Comparison of ENCODE assay signal across 1 cellular context in the genomic region with DNA sequence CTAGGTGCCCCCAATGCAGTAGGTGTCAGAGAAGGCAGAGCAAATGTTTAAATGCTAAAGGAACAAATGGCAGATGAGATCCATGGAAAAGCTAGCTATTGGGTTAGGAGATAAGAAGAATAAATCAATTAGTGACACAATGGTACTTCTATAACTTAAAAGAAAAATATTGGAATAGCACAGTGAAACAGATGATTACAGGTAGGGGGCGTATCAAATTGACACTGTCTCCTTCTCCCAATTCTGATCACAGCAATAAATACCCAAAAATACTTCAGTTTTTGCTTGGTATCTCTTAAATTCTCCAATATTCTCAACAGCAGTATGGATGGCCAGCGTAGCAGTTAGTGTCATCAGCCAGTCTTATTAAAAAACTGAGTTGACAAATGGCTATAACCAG.
TF ChIP-seq lines count a peak whose summit lies in the region.

No MANE protein-coding gene starts in this region.

TF ChIP-seq in GM23338, 12 proteins besides CTCF, POLR2A, EP300 and RAD21 (continued from another document):
- TF ChIP-seq, protein P1, sequence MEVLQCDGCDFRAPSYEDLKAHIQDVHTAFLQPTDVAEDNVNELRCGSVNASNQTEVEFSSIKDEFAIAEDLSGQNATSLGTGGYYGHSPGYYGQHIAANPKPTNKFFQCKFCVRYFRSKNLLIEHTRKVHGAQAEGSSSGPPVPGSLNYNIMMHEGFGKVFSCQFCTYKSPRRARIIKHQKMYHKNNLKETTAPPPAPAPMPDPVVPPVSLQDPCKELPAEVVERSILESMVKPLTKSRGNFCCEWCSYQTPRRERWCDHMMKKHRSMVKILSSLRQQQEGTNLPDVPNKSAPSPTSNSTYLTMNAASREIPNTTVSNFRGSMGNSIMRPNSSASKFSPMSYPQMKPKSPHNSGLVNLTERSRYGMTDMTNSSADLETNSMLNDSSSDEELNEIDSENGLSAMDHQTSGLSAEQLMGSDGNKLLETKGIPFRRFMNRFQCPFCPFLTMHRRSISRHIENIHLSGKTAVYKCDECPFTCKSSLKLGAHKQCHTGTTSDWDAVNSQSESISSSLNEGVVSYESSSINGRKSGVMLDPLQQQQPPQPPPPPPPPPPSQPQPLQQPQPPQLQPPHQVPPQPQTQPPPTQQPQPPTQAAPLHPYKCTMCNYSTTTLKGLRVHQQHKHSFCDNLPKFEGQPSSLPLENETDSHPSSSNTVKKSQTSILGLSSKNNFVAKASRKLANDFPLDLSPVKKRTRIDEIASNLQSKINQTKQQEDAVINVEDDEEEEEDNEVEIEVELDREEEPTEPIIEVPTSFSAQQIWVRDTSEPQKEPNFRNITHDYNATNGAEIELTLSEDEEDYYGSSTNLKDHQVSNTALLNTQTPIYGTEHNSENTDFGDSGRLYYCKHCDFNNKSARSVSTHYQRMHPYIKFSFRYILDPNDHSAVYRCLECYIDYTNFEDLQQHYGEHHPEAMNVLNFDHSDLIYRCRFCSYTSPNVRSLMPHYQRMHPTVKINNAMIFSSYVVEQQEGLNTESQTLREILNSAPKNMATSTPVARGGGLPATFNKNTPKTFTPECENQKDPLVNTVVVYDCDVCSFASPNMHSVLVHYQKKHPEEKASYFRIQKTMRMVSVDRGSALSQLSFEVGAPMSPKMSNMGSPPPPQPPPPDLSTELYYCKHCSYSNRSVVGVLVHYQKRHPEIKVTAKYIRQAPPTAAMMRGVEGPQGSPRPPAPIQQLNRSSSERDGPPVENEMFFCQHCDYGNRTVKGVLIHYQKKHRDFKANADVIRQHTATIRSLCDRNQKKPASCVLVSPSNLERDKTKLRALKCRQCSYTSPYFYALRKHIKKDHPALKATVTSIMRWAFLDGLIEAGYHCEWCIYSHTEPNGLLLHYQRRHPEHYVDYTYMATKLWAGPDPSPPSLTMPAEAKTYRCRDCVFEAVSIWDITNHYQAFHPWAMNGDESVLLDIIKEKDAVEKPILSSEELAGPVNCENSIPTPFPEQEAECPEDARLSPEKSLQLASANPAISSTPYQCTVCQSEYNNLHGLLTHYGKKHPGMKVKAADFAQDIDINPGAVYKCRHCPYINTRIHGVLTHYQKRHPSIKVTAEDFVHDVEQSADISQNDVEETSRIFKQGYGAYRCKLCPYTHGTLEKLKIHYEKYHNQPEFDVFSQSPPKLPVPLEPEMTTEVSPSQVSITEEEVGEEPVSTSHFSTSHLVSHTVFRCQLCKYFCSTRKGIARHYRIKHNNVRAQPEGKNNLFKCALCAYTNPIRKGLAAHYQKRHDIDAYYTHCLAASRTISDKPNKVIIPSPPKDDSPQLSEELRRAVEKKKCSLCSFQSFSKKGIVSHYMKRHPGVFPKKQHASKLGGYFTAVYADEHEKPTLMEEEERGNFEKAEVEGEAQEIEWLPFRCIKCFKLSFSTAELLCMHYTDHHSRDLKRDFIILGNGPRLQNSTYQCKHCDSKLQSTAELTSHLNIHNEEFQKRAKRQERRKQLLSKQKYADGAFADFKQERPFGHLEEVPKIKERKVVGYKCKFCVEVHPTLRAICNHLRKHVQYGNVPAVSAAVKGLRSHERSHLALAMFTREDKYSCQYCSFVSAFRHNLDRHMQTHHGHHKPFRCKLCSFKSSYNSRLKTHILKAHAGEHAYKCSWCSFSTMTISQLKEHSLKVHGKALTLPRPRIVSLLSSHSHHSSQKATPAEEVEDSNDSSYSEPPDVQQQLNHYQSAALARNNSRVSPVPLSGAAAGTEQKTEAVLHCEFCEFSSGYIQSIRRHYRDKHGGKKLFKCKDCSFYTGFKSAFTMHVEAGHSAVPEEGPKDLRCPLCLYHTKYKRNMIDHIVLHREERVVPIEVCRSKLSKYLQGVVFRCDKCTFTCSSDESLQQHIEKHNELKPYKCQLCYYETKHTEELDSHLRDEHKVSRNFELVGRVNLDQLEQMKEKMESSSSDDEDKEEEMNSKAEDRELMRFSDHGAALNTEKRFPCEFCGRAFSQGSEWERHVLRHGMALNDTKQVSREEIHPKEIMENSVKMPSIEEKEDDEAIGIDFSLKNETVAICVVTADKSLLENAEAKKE (CRISPR knock-in tag; IDR thresholded peaks at IDR 0.05): no peak
- no peak for TF ChIP-seq EZH2phosphoT487 (IDR thresholded peaks at IDR 0.05; ENCODE audit: unreplicated experiment)
- no peak for TF ChIP-seq ZNF114 (CRISPR knock-in tag; IDR thresholded peaks at IDR 0.05)
- no peak for TF ChIP-seq ZNF331 (CRISPR knock-in tag; IDR thresholded peaks at IDR 0.05; ENCODE audit: low read depth)
- TF ChIP-seq, protein P2, sequence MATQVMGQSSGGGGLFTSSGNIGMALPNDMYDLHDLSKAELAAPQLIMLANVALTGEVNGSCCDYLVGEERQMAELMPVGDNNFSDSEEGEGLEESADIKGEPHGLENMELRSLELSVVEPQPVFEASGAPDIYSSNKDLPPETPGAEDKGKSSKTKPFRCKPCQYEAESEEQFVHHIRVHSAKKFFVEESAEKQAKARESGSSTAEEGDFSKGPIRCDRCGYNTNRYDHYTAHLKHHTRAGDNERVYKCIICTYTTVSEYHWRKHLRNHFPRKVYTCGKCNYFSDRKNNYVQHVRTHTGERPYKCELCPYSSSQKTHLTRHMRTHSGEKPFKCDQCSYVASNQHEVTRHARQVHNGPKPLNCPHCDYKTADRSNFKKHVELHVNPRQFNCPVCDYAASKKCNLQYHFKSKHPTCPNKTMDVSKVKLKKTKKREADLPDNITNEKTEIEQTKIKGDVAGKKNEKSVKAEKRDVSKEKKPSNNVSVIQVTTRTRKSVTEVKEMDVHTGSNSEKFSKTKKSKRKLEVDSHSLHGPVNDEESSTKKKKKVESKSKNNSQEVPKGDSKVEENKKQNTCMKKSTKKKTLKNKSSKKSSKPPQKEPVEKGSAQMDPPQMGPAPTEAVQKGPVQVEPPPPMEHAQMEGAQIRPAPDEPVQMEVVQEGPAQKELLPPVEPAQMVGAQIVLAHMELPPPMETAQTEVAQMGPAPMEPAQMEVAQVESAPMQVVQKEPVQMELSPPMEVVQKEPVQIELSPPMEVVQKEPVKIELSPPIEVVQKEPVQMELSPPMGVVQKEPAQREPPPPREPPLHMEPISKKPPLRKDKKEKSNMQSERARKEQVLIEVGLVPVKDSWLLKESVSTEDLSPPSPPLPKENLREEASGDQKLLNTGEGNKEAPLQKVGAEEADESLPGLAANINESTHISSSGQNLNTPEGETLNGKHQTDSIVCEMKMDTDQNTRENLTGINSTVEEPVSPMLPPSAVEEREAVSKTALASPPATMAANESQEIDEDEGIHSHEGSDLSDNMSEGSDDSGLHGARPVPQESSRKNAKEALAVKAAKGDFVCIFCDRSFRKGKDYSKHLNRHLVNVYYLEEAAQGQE (IDR thresholded peaks at IDR 0.05; ENCODE audit: unreplicated experiment): no peak
- no peak for TF ChIP-seq CREB1 (CRISPR knock-in tag; IDR thresholded peaks at IDR 0.05; ENCODE audit: low read depth)
- TF ChIP-seq JUNB (IDR thresholded peaks at IDR 0.05; ENCODE audit: unreplicated experiment): no peak
TF ChIP-seq in GM23338: peak in this region for 0.
